In the genomic region with DNA sequence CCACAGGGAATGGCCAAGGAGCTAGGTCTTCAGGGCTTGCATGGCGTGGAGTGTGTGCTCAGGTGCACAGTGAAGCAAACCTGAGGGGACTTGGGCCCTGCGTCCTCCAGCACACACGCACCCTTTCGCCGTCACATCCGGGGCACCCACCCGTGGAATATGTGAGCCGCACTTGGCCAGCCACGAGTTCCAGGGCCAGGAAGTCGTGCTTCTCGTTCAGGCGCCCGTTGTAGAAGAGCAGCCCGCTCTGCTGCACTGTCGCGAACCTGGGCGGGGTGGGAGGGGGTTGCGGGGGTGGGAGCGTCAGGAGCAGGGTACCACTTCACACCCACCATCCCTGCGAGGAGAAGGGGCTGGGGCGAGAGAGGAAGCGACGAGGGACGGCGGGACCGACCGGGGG, we compare ENCODE assay signal across 8 cellular contexts. TPM values are rescaled to one million over a fixed set of nuclear protein-coding genes. Genes with fewer than 3 reads are reported as not detected.
DNase-seq lines count a peak whose midpoint lies in the region; ATAC-seq, FAIRE-seq and TF ChIP-seq lines count a peak whose summit lies in the region.

No MANE protein-coding gene starts in this region.

- no peak for TF ChIP-seq CTCF in Peyer's patch (IDR thresholded peaks at IDR 0.05)

- FAIRE-seq in RCC 7860 (lab: Jason Lieb, UNC), result no peak

- H3K4me3 Mint-ChIP-seq in activated naive CD8-positive, alpha-beta T cell treated with anti-CD3 and anti-CD28 coated beads, Interleukin-2, amount 50 U/mL, for 24 hours, result peak overlapping the region; percentile 77

- peaks cover 9% of the 10 kb centered on the region for H3K27me3 Mint-ChIP-seq in activated naive CD8-positive, alpha-beta T cell treated with anti-CD3 and anti-CD28 coated beads, Interleukin-2, amount 50 U/mL, for 24 hours

- peak in 2 of 3 donors; percentile 72 to 80 for DNase-seq in Peyer's patch
- DNase-seq in activated naive CD8-positive, alpha-beta T cell treated with anti-CD3 and anti-CD28 coated beads, Interleukin-2, amount 50 U/mL, for 24 hours, result peak; percentile 60
- DNase-seq in NCI-H446 treated with DMSO at 0.1 percent for 48 hours (lab: John Stamatoyannopoulos, UW), result no peak
- DNase-seq in RCC 7860 (ENCODE audit: low spot score), result no peak
- DNase-seq in RKO (ENCODE audit: low spot score), result no peak

- H3K9me3 Mint-ChIP-seq in activated naive CD8-positive, alpha-beta T cell treated with anti-CD3 and anti-CD28 coated beads, Interleukin-2, amount 50 U/mL, for 24 hours, result no peaks in the 10 kb centered on the region

- peak overlapping the region; percentile 82 for H3K27ac Mint-ChIP-seq in activated naive CD8-positive, alpha-beta T cell treated with anti-CD3 and anti-CD28 coated beads, Interleukin-2, amount 50 U/mL, for 24 hours

- H3K27ac ChIP-seq in Peyer's patch (peak overlapping the region; percentile 62 to 84 (median 74)), subcutaneous abdominal adipose tissue (ENCODE audit: low read depth, low read length) (no peak overlapping the region)

- H3K36me3 ChIP-seq in Peyer's patch (no peaks in the 10 kb centered on the region), subcutaneous abdominal adipose tissue (ENCODE audit: control insufficient read depth in 5 of 5, insufficient read depth in 5 of 5, low read length in 5 of 5) (no peaks in the 10 kb centered on the region)

- peaks cover 3% of the 10 kb centered on the region for H3K36me3 Mint-ChIP-seq in activated naive CD8-positive, alpha-beta T cell treated with anti-CD3 and anti-CD28 coated beads, Interleukin-2, amount 50 U/mL, for 24 hours (ENCODE audit: low read depth)

- no peak overlapping the region for H3K9ac ChIP-seq in subcutaneous abdominal adipose tissue (ENCODE audit: low read length in 5 of 5)

- peaks cover 0 to 21% (median 2%) of the 10 kb centered on the region in 4 donors for H3K4me1 ChIP-seq in Peyer's patch
- peaks cover 15% of the 10 kb centered on the region for H3K4me1 ChIP-seq in mononuclear cell (ENCODE audit: insufficient read depth, low read length)
- H3K4me1 ChIP-seq in subcutaneous abdominal adipose tissue (ENCODE audit: control insufficient read depth in 5 of 5, insufficient read depth in 5 of 5, low read length in 5 of 5), result peaks cover 0 to 19% (median 13%) of the 10 kb centered on the region in 5 donors

- ATAC-seq in activated naive CD8-positive, alpha-beta T cell treated with anti-CD3 and anti-CD28 coated beads, Interleukin-2, amount 50 U/mL, for 24 hours, result peak; percentile 38
- ATAC-seq in GM19395 (IDR thresholded peaks at IDR 0.05; ENCODE audit: unreplicated experiment), result no peak

- TF ChIP-seq POLR2A in Peyer's patch (IDR thresholded peaks at IDR 0.05), result no peak

- no peaks in the 10 kb centered on the region for H3K27me3 ChIP-seq in Peyer's patch
- no peaks in the 10 kb centered on the region for H3K27me3 ChIP-seq in mononuclear cell (ENCODE audit: insufficient read depth, low read length)
- peaks cover 0 to 12% (median 6%) of the 10 kb centered on the region in 5 donors for H3K27me3 ChIP-seq in subcutaneous abdominal adipose tissue (ENCODE audit: control insufficient read depth in 5 of 5, insufficient read depth in 4 of 5, low read length in 5 of 5)

- peaks cover 21% of the 10 kb centered on the region for H3K4me1 Mint-ChIP-seq in activated naive CD8-positive, alpha-beta T cell treated with anti-CD3 and anti-CD28 coated beads, Interleukin-2, amount 50 U/mL, for 24 hours

- H3K4me3 ChIP-seq in Peyer's patch, result peak overlapping the region; percentile 47 to 81 (median 72)
- peak overlapping the region; percentile 45 for H3K4me3 ChIP-seq in mononuclear cell (ENCODE audit: low read length)
- peak overlapping the region in 4 of 5 donors; percentile 51 to 71 (median 62) for H3K4me3 ChIP-seq in subcutaneous abdominal adipose tissue (ENCODE audit: low read depth in 1 of 5, low read length in 5 of 5)

- no peaks in the 10 kb centered on the region for H3K9me3 ChIP-seq in Peyer's patch
- no peaks in the 10 kb centered on the region for H3K9me3 ChIP-seq in mononuclear cell (ENCODE audit: low read depth, low read length)
- peaks cover 0 to 3% (median 0%) of the 10 kb centered on the region in 5 donors for H3K9me3 ChIP-seq in subcutaneous abdominal adipose tissue (ENCODE audit: control insufficient read depth in 5 of 5, low read length in 5 of 5)

RNA-seq across cellular contexts. Expression of a gene that starts 7.1 kb away (rescaled TPM):
- total RNA-seq in Peyer's patch (1 to 10 TPM; 2.3 to 5.0 (median 2.9) TPM), mononuclear cell (2.6 TPM)

RNA-seq across cellular contexts. Expression of a gene that starts 20.3 kb away (rescaled TPM):
- total RNA-seq in Peyer's patch, result 100 to 1,000 TPM; 143 to 249 (median 194) TPM
- total RNA-seq in mononuclear cell, result 8.4 TPM

RNA-seq across cellular contexts. Expression of a gene that starts 30.1 kb away (rescaled TPM):
- 10 to 100 TPM; 35.7 to 66.8 (median 64.4) TPM for total RNA-seq in Peyer's patch
- 6.3 TPM for total RNA-seq in mononuclear cell

RNA-seq across cellular contexts. Expression of a gene that starts 34.0 kb away (rescaled TPM):
- total RNA-seq in Peyer's patch (not detected), mononuclear cell (0.42 TPM)

RNA-seq across cellular contexts. Expression of a gene that starts 46.1 kb away (rescaled TPM):
- total RNA-seq in Peyer's patch (100 to 1,000 TPM; 313 to 857 (median 761) TPM), mononuclear cell (131 TPM)

Comparison
In these comparisons a context has a peak if more than half of its experiments do, and no peak if none do; other contexts are left out.
1. DNase-seq: peak in Peyer's patch (2 of 3) and activated naive CD8-positive, alpha-beta T cell treated with anti-CD3 and anti-CD28 coated beads, Interleukin-2, amount 50 U/mL, for 24 hours (single experiment); none in NCI-H446 treated with DMSO at 0.1 percent for 48 hours (single experiment), RCC 7860 (single experiment) and RKO (single experiment).
2. RNA of a gene that starts 20.3 kb away (total RNA-seq): 143 to 249 TPM in Peyer's patch; 8.4 TPM in mononuclear cell (single experiment); every median in the first group is over 10 times any median in the second.
3. Peak in every context shown above with its lines, with median percentiles within 50 percentile points of each other: H3K4me3 ChIP-seq.